Comparison of ENCODE assay signal across 9 cellular contexts in genomic region chr3:62439978-62440377, GRCh38.
"Had no signal": no experiment of that assay in that cellular context is flagged by ENCODE, and none has a peak within 500 bp of the region (broad histone marks: within the 10 kb centered on the region; RNA-seq: fewer than 3 reads in every experiment).

No MANE protein-coding gene starts in this region.

- ATAC-seq: HCT116 had no signal

- H3K9me3 Mint-ChIP-seq: HFFc6, IgD-negative memory B cell had no signal

- H3K36me3 Mint-ChIP-seq: IgD-negative memory B cell had no signal

- DNase-seq: GOT3, H9, HFFc6, Kasumi-1, KG1 had no signal

- FAIRE-seq: H54 had no signal

- H3K27ac Mint-ChIP-seq: H9, HFFc6, IgD-negative memory B cell had no signal

- H3K27ac ChIP-seq: HL-60 had no signal

- H3K4me3 Mint-ChIP-seq: HFFc6, IgD-negative memory B cell had no signal
